ENCODE assay signal across 1 cellular context in the genomic region with DNA sequence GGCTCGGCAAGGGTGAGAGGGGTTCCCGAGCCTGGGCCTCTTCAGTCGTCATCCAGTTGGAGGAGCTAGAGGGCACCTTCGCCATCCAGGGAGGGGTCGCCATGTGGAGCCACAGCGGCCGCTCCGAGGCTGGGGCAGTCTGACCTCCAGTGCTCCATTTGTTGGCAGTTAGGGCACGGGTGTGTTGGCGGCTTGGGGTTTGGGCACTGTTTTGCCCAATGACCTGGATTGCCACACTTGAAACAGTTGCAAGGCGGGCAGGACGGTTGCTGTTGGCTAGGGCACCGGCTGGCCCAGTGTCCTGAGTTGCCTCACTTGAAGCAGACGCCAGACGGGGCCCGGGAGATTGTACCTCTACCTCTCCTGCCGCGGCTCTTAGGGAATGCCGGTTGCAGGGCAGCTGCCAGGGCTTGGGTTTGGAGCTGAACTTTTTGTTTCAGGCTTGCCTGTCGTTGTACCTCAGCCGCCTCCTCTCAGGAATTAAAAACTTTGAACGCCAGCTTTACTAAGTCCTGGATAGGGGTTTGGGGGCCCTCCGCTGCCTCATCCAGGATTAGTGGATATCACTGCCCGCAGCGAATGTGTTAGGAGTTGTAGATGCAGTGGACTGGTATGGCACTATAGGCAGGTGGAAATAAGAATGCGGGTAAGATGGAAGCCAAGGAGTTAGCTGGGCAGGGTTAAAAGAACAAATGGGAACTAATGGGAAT.
A peak's percentile ranks its signal among the peaks of the same experiment; 100 is the strongest.
TF ChIP-seq lines count a peak whose summit lies in the region.
"Not testable (repeated sequence)": the region's sequence is repeated elsewhere in the genome, so short reads cannot be mapped to it uniquely, and the experiment has no call there.

No MANE protein-coding gene starts in this region.

TF ChIP-seq in K562, 482 proteins besides CTCF, POLR2A, EP300 and RAD21 (continued from another document and continues in another):
- TF ChIP-seq MYC (IDR thresholded peaks at IDR 0.05; ENCODE audit: low read depth, low read length) (peak; percentile 86), ZNF644 (tag; IDR thresholded peaks at IDR 0.05; ENCODE audit: low read depth) (peak; percentile 94), ZFX (CRISPR knock-in tag; IDR thresholded peaks at IDR 0.05) (peak; percentile 36), SUPT5H (IDR thresholded peaks at IDR 0.05) (peak; percentile 54; the same call in 1 of the 2 replicates), FIP1L1 (IDR thresholded peaks at IDR 0.05; ENCODE audit: low read depth, low read length, poor library complexity, severe bottlenecking) (peak; percentile 94), ZKSCAN8 (CRISPR knock-in tag; IDR thresholded peaks at IDR 0.05) (0 out of 2 replicates have a peak, but pooled peaks have one; percentile 18), CREM (IDR thresholded peaks at IDR 0.05; ENCODE audit: low read depth) (peak; percentile 35; the same call in 1 of the 2 replicates), POLR2AphosphoS2 (IDR thresholded peaks at IDR 0.05; ENCODE audit: low read length) (peak; percentile 32), CSDE1 (IDR thresholded peaks at IDR 0.05) (0 out of 4 replicates have a peak, but pooled peaks of 1 of the 2 experiments have one; percentile 26), BACH1 (tag; IDR thresholded peaks at IDR 0.05) (0 out of 2 replicates have a peak, but pooled peaks have one; percentile 7), POLR2G (IDR thresholded peaks at IDR 0.05; ENCODE audit: low read depth, low read length) (peak; percentile 88), PRPF4 (IDR thresholded peaks at IDR 0.05; ENCODE audit: insufficient read depth, low read depth, low read length, poor library complexity, severe bottlenecking) (peak; percentile 80), NFRKB (IDR thresholded peaks at IDR 0.05; ENCODE audit: low read depth) (0 out of 2 replicates have a peak, but pooled peaks have one; percentile 97)
- not testable (repeated sequence) for TF ChIP-seq MYC (CRISPR knock-in tag; IDR thresholded peaks at IDR 0.05; ENCODE audit: borderline replicate concordance, low read depth)
- TF ChIP-seq, protein P1, sequence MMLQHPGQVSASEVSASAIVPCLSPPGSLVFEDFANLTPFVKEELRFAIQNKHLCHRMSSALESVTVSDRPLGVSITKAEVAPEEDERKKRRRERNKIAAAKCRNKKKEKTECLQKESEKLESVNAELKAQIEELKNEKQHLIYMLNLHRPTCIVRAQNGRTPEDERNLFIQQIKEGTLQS (IDR thresholded peaks at IDR 0.05) = not testable (repeated sequence)
- TF ChIP-seq, protein P1 (CRISPR knock-in tag; conservative IDR thresholded peaks at IDR 0.05) = 0 out of 2 replicates have a peak, but pooled peaks have one; percentile 21
- TF ChIP-seq, protein P2, sequence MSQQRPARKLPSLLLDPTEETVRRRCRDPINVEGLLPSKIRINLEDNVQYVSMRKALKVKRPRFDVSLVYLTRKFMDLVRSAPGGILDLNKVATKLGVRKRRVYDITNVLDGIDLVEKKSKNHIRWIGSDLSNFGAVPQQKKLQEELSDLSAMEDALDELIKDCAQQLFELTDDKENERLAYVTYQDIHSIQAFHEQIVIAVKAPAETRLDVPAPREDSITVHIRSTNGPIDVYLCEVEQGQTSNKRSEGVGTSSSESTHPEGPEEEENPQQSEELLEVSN (IDR thresholded peaks at IDR 0.05; ENCODE audit: borderline replicate concordance in 1 of 2, extremely low read depth in 1 of 2, insufficient read depth in 1 of 2, insufficient read length in 1 of 2, low read depth in 1 of 2, low read length in 1 of 2, poor library complexity in 1 of 2, severe bottlenecking in 1 of 2) = peak; percentile 60 to 79
- TF ChIP-seq, protein P3, sequence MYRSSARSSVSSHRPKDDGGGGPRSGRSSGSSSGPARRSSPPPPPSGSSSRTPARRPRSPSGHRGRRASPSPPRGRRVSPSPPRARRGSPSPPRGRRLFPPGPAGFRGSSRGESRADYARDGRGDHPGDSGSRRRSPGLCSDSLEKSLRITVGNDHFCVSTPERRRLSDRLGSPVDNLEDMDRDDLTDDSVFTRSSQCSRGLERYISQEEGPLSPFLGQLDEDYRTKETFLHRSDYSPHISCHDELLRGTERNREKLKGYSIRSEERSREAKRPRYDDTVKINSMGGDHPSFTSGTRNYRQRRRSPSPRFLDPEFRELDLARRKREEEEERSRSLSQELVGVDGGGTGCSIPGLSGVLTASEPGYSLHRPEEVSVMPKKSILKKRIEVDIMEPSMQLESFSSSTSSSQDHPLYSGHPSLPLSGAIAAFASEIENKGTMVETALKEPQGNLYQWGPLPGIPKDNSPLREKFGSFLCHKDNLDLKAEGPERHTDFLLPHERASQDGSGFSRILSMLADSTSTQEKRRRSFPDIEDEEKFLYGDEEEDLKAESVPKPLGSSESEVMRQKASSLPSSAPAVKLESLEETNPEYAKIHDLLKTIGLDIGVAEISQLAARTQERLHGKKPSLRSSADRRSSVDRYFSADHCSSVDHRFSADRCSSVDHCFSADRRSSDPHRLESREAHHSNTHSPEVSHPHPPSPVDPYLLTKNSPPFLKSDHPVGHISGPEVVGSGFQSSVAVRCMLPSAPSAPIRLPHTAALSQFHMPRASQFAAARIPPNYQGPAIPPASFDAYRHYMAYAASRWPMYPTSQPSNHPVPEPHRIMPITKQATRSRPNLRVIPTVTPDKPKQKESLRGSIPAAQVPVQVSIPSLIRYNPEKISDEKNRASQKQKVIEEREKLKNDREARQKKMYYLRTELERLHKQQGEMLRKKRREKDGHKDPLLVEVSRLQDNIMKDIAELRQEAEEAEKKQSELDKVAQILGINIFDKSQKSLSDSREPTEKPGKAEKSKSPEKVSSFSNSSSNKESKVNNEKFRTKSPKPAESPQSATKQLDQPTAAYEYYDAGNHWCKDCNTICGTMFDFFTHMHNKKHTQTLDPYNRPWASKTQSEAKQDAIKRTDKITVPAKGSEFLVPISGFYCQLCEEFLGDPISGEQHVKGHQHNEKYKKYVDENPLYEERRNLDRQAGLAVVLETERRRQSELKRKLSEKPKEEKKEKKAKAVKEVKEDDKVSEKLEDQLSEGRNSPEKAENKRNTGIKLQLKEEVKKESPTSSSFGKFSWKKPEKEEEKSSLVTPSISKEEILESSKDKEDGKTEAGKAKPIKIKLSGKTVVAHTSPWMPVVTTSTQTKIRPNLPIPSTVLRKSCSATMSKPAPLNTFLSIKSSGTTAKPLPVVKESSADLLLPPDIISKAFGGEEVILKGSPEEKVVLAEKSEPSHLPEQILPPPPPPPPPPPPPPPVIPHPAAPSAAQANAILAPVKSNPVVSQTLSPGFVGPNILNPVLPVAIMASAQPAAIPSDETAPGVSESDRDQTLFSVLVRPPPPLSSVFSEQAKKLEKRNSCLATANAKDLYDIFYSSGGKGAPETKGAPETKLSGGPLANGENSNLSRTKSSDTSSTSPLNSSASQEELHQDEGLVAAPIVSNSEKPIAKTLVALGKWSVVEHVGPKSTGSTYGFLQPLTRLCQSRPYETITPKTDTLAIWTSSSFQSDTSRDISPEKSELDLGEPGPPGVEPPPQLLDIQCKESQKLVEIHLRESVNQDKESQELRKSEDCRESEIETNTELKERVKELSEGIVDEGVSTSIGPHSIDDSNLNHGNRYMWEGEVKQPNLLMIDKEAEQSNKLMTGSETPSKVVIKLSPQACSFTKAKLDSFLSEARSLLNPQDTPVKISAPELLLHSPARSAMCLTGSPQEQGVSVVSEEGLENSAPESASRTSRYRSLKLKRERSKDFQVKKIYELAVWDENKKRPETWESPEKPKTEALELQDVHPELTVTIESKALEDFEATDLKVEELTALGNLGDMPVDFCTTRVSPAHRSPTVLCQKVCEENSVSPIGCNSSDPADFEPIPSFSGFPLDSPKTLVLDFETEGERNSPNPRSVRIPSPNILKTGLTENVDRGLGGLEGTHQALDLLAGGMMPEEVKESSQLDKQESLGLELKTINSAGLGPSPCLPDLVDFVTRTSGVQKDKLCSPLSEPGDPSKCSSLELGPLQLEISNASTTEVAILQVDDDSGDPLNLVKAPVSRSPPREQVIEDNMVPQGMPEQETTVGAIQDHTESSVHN (IDR thresholded peaks at IDR 0.05; ENCODE audit: borderline replicate concordance in 1 of 2, low read depth in 1 of 2) = peak in 1 of 2 experiments; percentile 57; a peak in 1 of 4 replicates
- TF ChIP-seq, protein P4, sequence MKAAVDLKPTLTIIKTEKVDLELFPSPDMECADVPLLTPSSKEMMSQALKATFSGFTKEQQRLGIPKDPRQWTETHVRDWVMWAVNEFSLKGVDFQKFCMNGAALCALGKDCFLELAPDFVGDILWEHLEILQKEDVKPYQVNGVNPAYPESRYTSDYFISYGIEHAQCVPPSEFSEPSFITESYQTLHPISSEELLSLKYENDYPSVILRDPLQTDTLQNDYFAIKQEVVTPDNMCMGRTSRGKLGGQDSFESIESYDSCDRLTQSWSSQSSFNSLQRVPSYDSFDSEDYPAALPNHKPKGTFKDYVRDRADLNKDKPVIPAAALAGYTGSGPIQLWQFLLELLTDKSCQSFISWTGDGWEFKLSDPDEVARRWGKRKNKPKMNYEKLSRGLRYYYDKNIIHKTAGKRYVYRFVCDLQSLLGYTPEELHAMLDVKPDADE (conservative IDR thresholded peaks at IDR 0.05; ENCODE audit: control insufficient read depth, low read depth, low read length) = 0 out of 2 replicates have a peak, but pooled peaks have one; percentile 22
- TF ChIP-seq, protein P5, sequence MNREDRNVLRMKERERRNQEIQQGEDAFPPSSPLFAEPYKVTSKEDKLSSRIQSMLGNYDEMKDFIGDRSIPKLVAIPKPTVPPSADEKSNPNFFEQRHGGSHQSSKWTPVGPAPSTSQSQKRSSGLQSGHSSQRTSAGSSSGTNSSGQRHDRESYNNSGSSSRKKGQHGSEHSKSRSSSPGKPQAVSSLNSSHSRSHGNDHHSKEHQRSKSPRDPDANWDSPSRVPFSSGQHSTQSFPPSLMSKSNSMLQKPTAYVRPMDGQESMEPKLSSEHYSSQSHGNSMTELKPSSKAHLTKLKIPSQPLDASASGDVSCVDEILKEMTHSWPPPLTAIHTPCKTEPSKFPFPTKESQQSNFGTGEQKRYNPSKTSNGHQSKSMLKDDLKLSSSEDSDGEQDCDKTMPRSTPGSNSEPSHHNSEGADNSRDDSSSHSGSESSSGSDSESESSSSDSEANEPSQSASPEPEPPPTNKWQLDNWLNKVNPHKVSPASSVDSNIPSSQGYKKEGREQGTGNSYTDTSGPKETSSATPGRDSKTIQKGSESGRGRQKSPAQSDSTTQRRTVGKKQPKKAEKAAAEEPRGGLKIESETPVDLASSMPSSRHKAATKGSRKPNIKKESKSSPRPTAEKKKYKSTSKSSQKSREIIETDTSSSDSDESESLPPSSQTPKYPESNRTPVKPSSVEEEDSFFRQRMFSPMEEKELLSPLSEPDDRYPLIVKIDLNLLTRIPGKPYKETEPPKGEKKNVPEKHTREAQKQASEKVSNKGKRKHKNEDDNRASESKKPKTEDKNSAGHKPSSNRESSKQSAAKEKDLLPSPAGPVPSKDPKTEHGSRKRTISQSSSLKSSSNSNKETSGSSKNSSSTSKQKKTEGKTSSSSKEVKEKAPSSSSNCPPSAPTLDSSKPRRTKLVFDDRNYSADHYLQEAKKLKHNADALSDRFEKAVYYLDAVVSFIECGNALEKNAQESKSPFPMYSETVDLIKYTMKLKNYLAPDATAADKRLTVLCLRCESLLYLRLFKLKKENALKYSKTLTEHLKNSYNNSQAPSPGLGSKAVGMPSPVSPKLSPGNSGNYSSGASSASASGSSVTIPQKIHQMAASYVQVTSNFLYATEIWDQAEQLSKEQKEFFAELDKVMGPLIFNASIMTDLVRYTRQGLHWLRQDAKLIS (CRISPR knock-in tag; IDR thresholded peaks at IDR 0.05) = peak; percentile 72; the same call in 1 of the 2 replicates
- TF ChIP-seq, protein P6, sequence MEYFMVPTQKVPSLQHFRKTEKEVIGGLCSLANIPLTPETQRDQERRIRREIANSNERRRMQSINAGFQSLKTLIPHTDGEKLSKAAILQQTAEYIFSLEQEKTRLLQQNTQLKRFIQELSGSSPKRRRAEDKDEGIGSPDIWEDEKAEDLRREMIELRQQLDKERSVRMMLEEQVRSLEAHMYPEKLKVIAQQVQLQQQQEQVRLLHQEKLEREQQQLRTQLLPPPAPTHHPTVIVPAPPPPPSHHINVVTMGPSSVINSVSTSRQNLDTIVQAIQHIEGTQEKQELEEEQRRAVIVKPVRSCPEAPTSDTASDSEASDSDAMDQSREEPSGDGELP (CRISPR knock-in tag; IDR thresholded peaks at IDR 0.05; ENCODE audit: borderline replicate concordance) = peak; percentile 52; the same call in 1 of the 2 replicates
- TF ChIP-seq, protein P7, sequence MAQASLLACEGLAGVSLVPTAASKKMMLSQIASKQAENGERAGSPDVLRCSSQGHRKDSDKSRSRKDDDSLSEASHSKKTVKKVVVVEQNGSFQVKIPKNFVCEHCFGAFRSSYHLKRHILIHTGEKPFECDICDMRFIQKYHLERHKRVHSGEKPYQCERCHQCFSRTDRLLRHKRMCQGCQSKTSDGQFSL (CRISPR knock-in tag; IDR thresholded peaks at IDR 0.05) = not testable (repeated sequence)
- TF ChIP-seq, protein P7 (tag; IDR thresholded peaks at IDR 0.05) = 0 out of 4 replicates have a peak, but pooled peaks of 1 of the 2 experiments have one; percentile 2
- TF ChIP-seq, protein P8, sequence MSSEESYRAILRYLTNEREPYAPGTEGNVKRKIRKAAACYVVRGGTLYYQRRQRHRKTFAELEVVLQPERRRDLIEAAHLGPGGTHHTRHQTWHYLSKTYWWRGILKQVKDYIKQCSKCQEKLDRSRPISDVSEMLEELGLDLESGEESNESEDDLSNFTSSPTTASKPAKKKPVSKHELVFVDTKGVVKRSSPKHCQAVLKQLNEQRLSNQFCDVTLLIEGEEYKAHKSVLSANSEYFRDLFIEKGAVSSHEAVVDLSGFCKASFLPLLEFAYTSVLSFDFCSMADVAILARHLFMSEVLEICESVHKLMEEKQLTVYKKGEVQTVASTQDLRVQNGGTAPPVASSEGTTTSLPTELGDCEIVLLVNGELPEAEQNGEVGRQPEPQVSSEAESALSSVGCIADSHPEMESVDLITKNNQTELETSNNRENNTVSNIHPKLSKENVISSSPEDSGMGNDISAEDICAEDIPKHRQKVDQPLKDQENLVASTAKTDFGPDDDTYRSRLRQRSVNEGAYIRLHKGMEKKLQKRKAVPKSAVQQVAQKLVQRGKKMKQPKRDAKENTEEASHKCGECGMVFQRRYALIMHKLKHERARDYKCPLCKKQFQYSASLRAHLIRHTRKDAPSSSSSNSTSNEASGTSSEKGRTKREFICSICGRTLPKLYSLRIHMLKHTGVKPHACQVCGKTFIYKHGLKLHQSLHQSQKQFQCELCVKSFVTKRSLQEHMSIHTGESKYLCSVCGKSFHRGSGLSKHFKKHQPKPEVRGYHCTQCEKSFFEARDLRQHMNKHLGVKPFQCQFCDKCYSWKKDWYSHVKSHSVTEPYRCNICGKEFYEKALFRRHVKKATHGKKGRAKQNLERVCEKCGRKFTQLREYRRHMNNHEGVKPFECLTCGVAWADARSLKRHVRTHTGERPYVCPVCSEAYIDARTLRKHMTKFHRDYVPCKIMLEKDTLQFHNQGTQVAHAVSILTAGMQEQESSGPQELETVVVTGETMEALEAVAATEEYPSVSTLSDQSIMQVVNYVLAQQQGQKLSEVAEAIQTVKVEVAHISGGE (CRISPR knock-in tag; IDR thresholded peaks at IDR 0.05) = peak in 1 of 3 experiments; percentile 61; a peak in 1 of 6 replicates
